In the genomic region with DNA sequence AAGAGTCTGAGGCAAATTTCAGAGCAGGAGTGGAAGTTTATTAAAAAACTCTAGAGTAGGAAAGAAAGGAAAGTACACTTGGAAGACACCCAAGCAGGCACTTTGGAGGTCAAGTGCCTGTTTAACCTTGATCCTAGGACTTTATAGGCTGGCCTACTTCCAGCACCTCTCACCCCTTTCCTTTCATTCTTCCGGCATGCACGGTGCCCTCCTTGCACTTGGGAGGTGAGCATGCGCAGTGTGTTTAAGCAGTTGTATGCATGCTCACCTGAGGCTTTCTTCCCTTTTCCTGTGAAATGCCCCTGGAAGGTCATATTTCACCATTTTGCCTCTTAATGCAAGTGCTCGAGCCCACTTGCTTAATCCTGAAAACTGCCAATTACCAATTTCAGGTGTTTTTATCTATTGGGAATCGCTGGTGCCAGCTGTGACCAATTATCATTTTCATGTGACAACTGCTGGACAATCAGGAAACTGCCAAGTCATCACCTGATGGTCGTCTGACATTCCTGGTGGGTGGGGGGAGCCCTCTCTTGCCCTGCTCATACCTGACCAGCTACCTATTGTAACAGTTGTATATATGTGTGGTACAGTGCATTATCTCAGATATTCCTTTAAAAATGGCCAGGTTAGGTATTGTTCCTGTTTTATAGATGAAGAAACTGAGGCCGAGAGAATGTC, we compare ENCODE assay signal across 16 cellular contexts.
"Had no signal": no experiment of that assay in that cellular context is flagged by ENCODE, and none has a peak within 500 bp of the region (broad histone marks: within the 10 kb centered on the region; RNA-seq: fewer than 3 reads in every experiment).

No MANE protein-coding gene starts in this region.

- H3K27ac ChIP-seq: esophagus muscularis mucosa, hepatocyte, left ventricle myocardium inferior, neutrophil, VCaP had no signal

- ATAC-seq: activated CD8-positive, alpha-beta T cell treated with anti-CD3 and anti-CD28 coated beads for 36 hours; natural killer cell had no signal

- DNase-seq: activated CD4-positive, alpha-beta T cell treated with anti-CD3 and anti-CD28 coated beads for 1 hour; activated CD8-positive, alpha-beta T cell treated with anti-CD3 and anti-CD28 coated beads for 36 hours; activated effector memory CD4-positive, alpha-beta T cell treated with anti-CD3 and anti-CD28 coated beads, Interleukin-2, amount 50 U/mL, for 16 hours; activated T-cell treated with anti-CD3 and anti-CD28 coated beads, Interleukin-2, amount 50 U/mL, for 48 hours; left ventricle myocardium inferior; mesenchymal stem cell; natural killer cell; posterior cingulate gyrus; retina; stimulated activated CD4-positive, alpha-beta T cell treated with anti-CD3 and anti-CD28 coated beads, Interleukin-2, amount 100 ng/mL, for 48 hours; stimulated activated naive CD4-positive, alpha-beta T cell; trophoblast cell had no signal

- H3K27me3 ChIP-seq: esophagus muscularis mucosa, hepatocyte, neutrophil had no signal

- H3K36me3 ChIP-seq: left ventricle myocardium inferior, neutrophil had no signal

- H3K9me3 ChIP-seq: esophagus muscularis mucosa, left ventricle myocardium inferior, neutrophil had no signal

- H3K4me3 ChIP-seq: esophagus muscularis mucosa, hepatocyte, left ventricle myocardium inferior had no signal

- H3K4me1 ChIP-seq: esophagus muscularis mucosa, left ventricle myocardium inferior had no signal
